Comparison of ENCODE assay signal across 8 cellular contexts in genomic region chr16:70801611-70802010, GRCh38. TPM values are rescaled to one million over a fixed set of nuclear protein-coding genes. Genes with fewer than 3 reads are reported as not detected.
A peak's percentile ranks its signal among the peaks of the same experiment; 100 is the strongest.
DNase-seq lines count a peak whose midpoint lies in the region; ATAC-seq and TF ChIP-seq lines count a peak whose summit lies in the region.

No MANE protein-coding gene starts in this region.

- CTCF ChIA-PET in CD4-positive, alpha-beta memory T cell (lab: Charles Lee; ENCODE audit: partially characterized antibody), result no interaction called here

- peaks cover 0 to 8% (median 0%) of the 10 kb centered on the region in 8 donors for H3K9me3 Mint-ChIP-seq in CD4-positive, alpha-beta memory T cell
- no peaks in the 10 kb centered on the region for H3K9me3 Mint-ChIP-seq in central memory CD8-positive, alpha-beta T cell
- H3K9me3 Mint-ChIP-seq in natural killer cell, result no peaks in the 10 kb centered on the region

- intact Hi-C loops in CD4-positive, alpha-beta memory T cell (cut with micrococcal nuclease), result loop anchor here (1.0 to 10.0 kb wide), 2 partner anchors 683 to 763 kb away; no protein-coding TSS in a partner anchor
- intact Hi-C loops in natural killer cell (cut with micrococcal nuclease), result no loop called here

- H3K36me3 Mint-ChIP-seq in CD4-positive, alpha-beta memory T cell, result peaks cover 0 to 16% of the 10 kb centered on the region in 2 donors
- H3K36me3 Mint-ChIP-seq in central memory CD8-positive, alpha-beta T cell (ENCODE audit: insufficient read depth), result peaks cover 11% of the 10 kb centered on the region
- H3K36me3 Mint-ChIP-seq in natural killer cell, result no peaks in the 10 kb centered on the region

- no peak overlapping the region for H3K27ac ChIP-seq in CD4-positive, alpha-beta memory T cell (ENCODE audit: low read depth, low read length)

- TF ChIP-seq CTCF in natural killer cell (IDR thresholded peaks at IDR 0.05), result no peak
- no peak for TF ChIP-seq CTCF in foreskin fibroblast (IDR thresholded peaks at IDR 0.05; ENCODE audit: low read depth, low read length)

- H3K4me3 ChIP-seq in CD4-positive, alpha-beta memory T cell (ENCODE audit: low read length in 2 of 2), result peak overlapping the region in 1 of 2 donors; percentile 67
- no peak overlapping the region for H3K4me3 ChIP-seq in foreskin fibroblast (ENCODE audit: low read depth in 1 of 2, low read length in 2 of 2)

- H3K36me3 ChIP-seq in CD4-positive, alpha-beta memory T cell (ENCODE audit: insufficient read depth, low read length), result no peaks in the 10 kb centered on the region

- peaks cover 18 to 43% (median 31%) of the 10 kb centered on the region in 4 donors for H3K4me1 Mint-ChIP-seq in CD4-positive, alpha-beta memory T cell
- peaks cover 42% of the 10 kb centered on the region for H3K4me1 Mint-ChIP-seq in central memory CD8-positive, alpha-beta T cell
- peaks cover 31 to 33% of the 10 kb centered on the region in 2 donors for H3K4me1 Mint-ChIP-seq in natural killer cell

- H3K9me3 ChIP-seq in CD4-positive, alpha-beta memory T cell (ENCODE audit: control insufficient read depth in 1 of 2, low read length in 2 of 2), result no peaks in the 10 kb centered on the region

- H3K27ac Mint-ChIP-seq in CD4-positive, alpha-beta memory T cell, result peak overlapping the region; percentile 92 to 96 (median 94)
- peak overlapping the region; percentile 75 for H3K27ac Mint-ChIP-seq in central memory CD8-positive, alpha-beta T cell (ENCODE audit: low read depth)
- peak overlapping the region; percentile 82 to 91 for H3K27ac Mint-ChIP-seq in natural killer cell

- peaks cover 1% of the 10 kb centered on the region for H3K27me3 ChIP-seq in CD4-positive, alpha-beta memory T cell (ENCODE audit: insufficient read depth, low read length)

- ATAC-seq in central memory CD8-positive, alpha-beta T cell (replicated peaks; ENCODE audit: extremely low read depth, poor library complexity, severe bottlenecking), result no peak
- ATAC-seq in natural killer cell, result no peak

- peak overlapping the region; percentile 93 to 98 (median 96) for H3K4me3 Mint-ChIP-seq in CD4-positive, alpha-beta memory T cell
- peak overlapping the region; percentile 86 for H3K4me3 Mint-ChIP-seq in central memory CD8-positive, alpha-beta T cell
- H3K4me3 Mint-ChIP-seq in natural killer cell, result peak overlapping the region; percentile 93

- DNase-seq in CD4-positive, alpha-beta memory T cell, result no peak
- DNase-seq in LHCN-M2 (ENCODE audit: low read depth), result peak; percentile 12
- DNase-seq in central memory CD8-positive, alpha-beta T cell (ENCODE audit: low spot score in 2 of 2), result no peak
- DNase-seq in natural killer cell, result no peak
- DNase-seq in foreskin fibroblast, result no peak
- DNase-seq in T1000 (lab: John Stamatoyannopoulos, UW), result no peak
- no peak for DNase-seq in RPMI8226
- no peak for DNase-seq in NCI-H1105 (lab: John Stamatoyannopoulos, UW)

- peaks cover 27% of the 10 kb centered on the region for H3K4me1 ChIP-seq in CD4-positive, alpha-beta memory T cell (ENCODE audit: insufficient read depth, low read length)

- POLR2A ChIA-PET in CD4-positive, alpha-beta memory T cell (lab: Charles Lee; ENCODE audit: partially characterized antibody), result interaction anchor here (0.6 to 1.0 kb wide), 4 partner anchors 8 to 1625 kb away, joined by 3 to 4 read pairs (median 4); partner anchors contain the start of gene ZNF23

- peaks cover 0 to 4% of the 10 kb centered on the region in 2 donors for H3K27me3 Mint-ChIP-seq in CD4-positive, alpha-beta memory T cell
- H3K27me3 Mint-ChIP-seq in central memory CD8-positive, alpha-beta T cell, result peaks cover 14% of the 10 kb centered on the region
- peaks cover 5 to 9% of the 10 kb centered on the region in 2 donors for H3K27me3 Mint-ChIP-seq in natural killer cell (ENCODE audit: low read depth in 2 of 2)

RNA-seq across cellular contexts. Expression of gene VAC14, which starts 0.7 kb away (rescaled TPM):
- total RNA-seq in CD4-positive, alpha-beta memory T cell, result 10 to 100 TPM; 37.8 to 40.6 TPM
- 10 to 100 TPM; 30.0 to 41.8 TPM for polyA plus RNA-seq in CD4-positive, alpha-beta memory T cell
- 59.0 and 62.2 TPM in 2 replicates for total RNA-seq in LHCN-M2 (2014; rRNA removed)
- 55.2 TPM for polyA plus RNA-seq in LHCN-M2 (2012)
- total RNA-seq in natural killer cell, result 10 to 100 TPM; 33.9 to 45.6 (median 43.4) TPM
